9 cellular contexts compared by ENCODE assay signal in the genomic region with DNA sequence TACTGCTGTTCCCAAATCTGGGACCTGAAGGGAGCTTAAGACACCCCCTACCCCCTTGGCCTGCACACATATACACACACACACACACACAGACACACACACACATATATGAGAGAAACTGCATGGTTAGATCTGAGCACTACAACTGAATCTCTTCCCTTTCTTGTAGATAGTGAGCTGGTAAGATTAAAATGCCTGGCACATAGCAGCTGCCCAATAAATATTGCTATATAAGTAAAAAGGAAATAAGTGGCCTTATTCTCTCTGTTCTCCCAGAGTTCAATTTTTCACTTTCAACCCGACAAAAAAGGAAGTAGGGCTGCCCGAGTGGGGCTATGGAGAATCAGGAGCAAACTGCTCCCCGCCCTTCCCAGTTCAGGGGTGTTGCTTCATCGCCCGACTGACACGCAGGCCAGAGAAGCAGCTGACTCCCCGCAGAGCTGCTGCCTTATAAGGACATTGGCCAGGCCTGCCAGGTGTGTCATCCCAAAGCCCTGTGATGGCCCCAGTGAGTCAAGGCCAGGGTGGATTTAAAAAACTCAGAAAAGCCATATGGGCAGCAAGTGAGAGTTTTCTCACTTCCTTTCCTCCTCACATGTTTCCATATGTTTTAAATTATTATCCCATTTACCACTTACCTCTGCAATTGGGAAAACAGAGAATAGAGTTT.
A peak's percentile ranks its signal among the peaks of the same experiment; 100 is the strongest.
DNase-seq lines count a peak whose midpoint lies in the region; FAIRE-seq and TF ChIP-seq lines count a peak whose summit lies in the region.
"Had no signal": no experiment of that assay in that cellular context is flagged by ENCODE, and none has a peak within 500 bp of the region (broad histone marks: within the 10 kb centered on the region; RNA-seq: fewer than 3 reads in every experiment).

No MANE protein-coding gene starts in this region.

- no peaks in the 10 kb centered on the region for H3K36me3 Mint-ChIP-seq in CD4-positive, alpha-beta memory T cell
- H3K36me3 Mint-ChIP-seq: natural killer cell treated with Interleukin-12 subunit alpha and Interleukin-12 subunit beta and Interleukin-15 and Interleukin-18, amount 100 ng/mL, for 72 hours had no signal

- peaks cover 43% of the 10 kb centered on the region for H3K4me1 ChIP-seq in GM23248 (ENCODE audit: insufficient read depth)
- no peaks in the 10 kb centered on the region for H3K4me1 ChIP-seq in kidney (ENCODE audit: control insufficient read depth in 1 of 2, insufficient read depth in 1 of 2, low read depth in 1 of 2, low read length in 2 of 2)
- H3K4me1 ChIP-seq in transverse colon: peaks cover 0 to 13% (median 6%) of the 10 kb centered on the region in 4 donors
- H3K4me1 ChIP-seq in CD4-positive, alpha-beta memory T cell (ENCODE audit: insufficient read depth, low read length): no peaks in the 10 kb centered on the region

- no peaks in the 10 kb centered on the region for H3K4me1 Mint-ChIP-seq in CD4-positive, alpha-beta memory T cell

- intact Hi-C loops in kidney (cut with DNase I): no loop called here
- intact Hi-C loops in transverse colon (cut with DNase I; ENCODE audit: low total_unique reads): no loop called here
- intact Hi-C loops in CD4-positive, alpha-beta memory T cell (cut with micrococcal nuclease): no loop called here

- H3K36me3 ChIP-seq in GM23248 (ENCODE audit: low read depth): no peaks in the 10 kb centered on the region
- H3K36me3 ChIP-seq in kidney (ENCODE audit: control insufficient read depth in 1 of 2, insufficient read depth in 2 of 2, low read length in 2 of 2): no peaks in the 10 kb centered on the region
- no peaks in the 10 kb centered on the region for H3K36me3 ChIP-seq in transverse colon
- no peaks in the 10 kb centered on the region for H3K36me3 ChIP-seq in CD4-positive, alpha-beta memory T cell (ENCODE audit: insufficient read depth, low read length)

- H3K27ac Mint-ChIP-seq in CD4-positive, alpha-beta memory T cell: no peak overlapping the region
- H3K27ac Mint-ChIP-seq: natural killer cell treated with Interleukin-12 subunit alpha and Interleukin-12 subunit beta and Interleukin-15 and Interleukin-18, amount 100 ng/mL, for 72 hours had no signal

- H3K9ac ChIP-seq in GM23248 (peak overlapping the region; percentile 55), kidney (ENCODE audit: low read length in 2 of 2) (no peak overlapping the region)

- H3K27me3 ChIP-seq in GM23248 (replicated peaks; ENCODE audit: insufficient read depth) (no peaks in the 10 kb centered on the region), transverse colon (no peaks in the 10 kb centered on the region)
- H3K27me3 ChIP-seq in CD4-positive, alpha-beta memory T cell (ENCODE audit: insufficient read depth, low read length): no peaks in the 10 kb centered on the region

- no peak overlapping the region for H2AFZ ChIP-seq in GM23248

- no peak for TF ChIP-seq EP300 in transverse colon (IDR thresholded peaks at IDR 0.05; ENCODE audit: low read depth)

- CTCF ChIA-PET in CD4-positive, alpha-beta memory T cell (lab: Charles Lee; ENCODE audit: partially characterized antibody): no interaction called here

- TF ChIP-seq CTCF in kidney (IDR thresholded peaks at IDR 0.05; ENCODE audit: borderline replicate concordance, extremely low read depth, insufficient read depth) (no peak), transverse colon (IDR thresholded peaks at IDR 0.05) (no peak)

- TF ChIP-seq POLR2A in transverse colon (IDR thresholded peaks at IDR 0.05): no peak

- no peaks in the 10 kb centered on the region; the same call in none of the 2 replicates for H3K9me2 ChIP-seq in GM23248 (ENCODE audit: insufficient read depth)

- POLR2A ChIA-PET in CD4-positive, alpha-beta memory T cell (lab: Charles Lee; ENCODE audit: partially characterized antibody): no interaction called here

- peak overlapping the region; percentile 24 for H3K4me2 ChIP-seq in GM23248 (ENCODE audit: unreplicated experiment)

- peaks cover 0 to 4% of the 10 kb centered on the region in 2 donors for H3K27me3 Mint-ChIP-seq in CD4-positive, alpha-beta memory T cell

- H3K9me3 Mint-ChIP-seq in CD4-positive, alpha-beta memory T cell: no peaks in the 10 kb centered on the region
- H3K9me3 Mint-ChIP-seq: natural killer cell treated with Interleukin-12 subunit alpha and Interleukin-12 subunit beta and Interleukin-15 and Interleukin-18, amount 100 ng/mL, for 72 hours had no signal

- 1 to 2% methylated on average over 7 of the region's 7 CpGs for whole genome bisulfite sequencing in GM23248 (ENCODE audit: low coverage in 1 of 2, low lambda C conversion rate in 2 of 2, missing lambda C conversion rate in 2 of 2), 2 experiments
- WGBS in transverse colon (ENCODE audit: low coverage in 1 of 2), 2 donors: 11 to 38% methylated on average over 5 to 7 of the region's 7 CpGs

- H3K4me3 Mint-ChIP-seq in CD4-positive, alpha-beta memory T cell: no peak overlapping the region
- H3K4me3 Mint-ChIP-seq: natural killer cell treated with Interleukin-12 subunit alpha and Interleukin-12 subunit beta and Interleukin-15 and Interleukin-18, amount 100 ng/mL, for 72 hours had no signal

- H3K27ac ChIP-seq in GM23248: peak overlapping the region; percentile 78
- H3K27ac ChIP-seq in kidney (ENCODE audit: low read depth in 2 of 2, low read length in 2 of 2): no peak overlapping the region
- H3K27ac ChIP-seq in transverse colon: peak overlapping the region; percentile 36 to 51 (median 47)
- no peak overlapping the region for H3K27ac ChIP-seq in CD4-positive, alpha-beta memory T cell (ENCODE audit: low read depth, low read length)

- H4K20me1 ChIP-seq in GM23248 (ENCODE audit: insufficient read depth): no peaks in the 10 kb centered on the region

- H3K4me3 ChIP-seq in GM23248: no peak overlapping the region
- H3K4me3 ChIP-seq in kidney (ENCODE audit: low read length in 2 of 2): no peak overlapping the region
- no peak overlapping the region for H3K4me3 ChIP-seq in transverse colon
- no peak overlapping the region for H3K4me3 ChIP-seq in CD4-positive, alpha-beta memory T cell (ENCODE audit: low read length in 2 of 2)

- H3K79me2 ChIP-seq in GM23248 (ENCODE audit: insufficient read depth): no peaks in the 10 kb centered on the region

- no peak for FAIRE-seq in kidney (lab: Jason Lieb, UNC)

- peaks cover 52% of the 10 kb centered on the region for H3F3A ChIP-seq in GM23248 (ENCODE audit: insufficient read depth)

- H3K9me3 ChIP-seq in GM23248 (ENCODE audit: low read depth): no peaks in the 10 kb centered on the region
- no peaks in the 10 kb centered on the region for H3K9me3 ChIP-seq in kidney (ENCODE audit: control insufficient read depth in 1 of 2, low read length in 2 of 2)
- H3K9me3 ChIP-seq in transverse colon: no peaks in the 10 kb centered on the region
- no peaks in the 10 kb centered on the region for H3K9me3 ChIP-seq in CD4-positive, alpha-beta memory T cell (ENCODE audit: control insufficient read depth in 1 of 2, low read length in 2 of 2)

- in situ Hi-C loops in GM23248 (cut with MboI): no loop called here
- in situ Hi-C loops in KBM-7 (cut with MboI; ENCODE audit: low pct_unique_long_range_greater_than_20kb, low sequenced_read_pairs): no loop called here
- in situ Hi-C loops in transverse colon (cut with MboI; ENCODE audit: low pct_ligation_motif_present in 1 of 4, low pct_unique_long_range_greater_than_20kb in 1 of 4, low sequenced_read_pairs in 3 of 4): no loop called here

- DNase-seq in GF-D8 (lab: John Stamatoyannopoulos, UW) (peak; percentile 89), GM23248 (peak; percentile 100), KBM-7 (peak; percentile 91), astrocyte of the hippocampus (ENCODE audit: low read depth, low spot score) (peak; percentile 82), kidney (peak; percentile 84), transverse colon (peak; percentile 81)
- DNase-seq in NK-92 treated with Interleukin-12 subunit alpha and Interleukin-12 subunit beta, amount 100 ng/mL, for 24 hours (lab: John Stamatoyannopoulos, UW): no peak
- no peak for DNase-seq in CD4-positive, alpha-beta memory T cell

Comparison
In these comparisons a context has a peak if more than half of its experiments do, and no peak if none do; other contexts are left out.
1. DNase-seq: peak in GF-D8 (single experiment), GM23248 (single experiment), KBM-7 (single experiment), astrocyte of the hippocampus (single experiment), kidney (single experiment) and transverse colon (single experiment); none in NK-92 treated with Interleukin-12 subunit alpha and Interleukin-12 subunit beta, amount 100 ng/mL, for 24 hours (single experiment) and CD4-positive, alpha-beta memory T cell (0 of 5).
2. H3K27ac ChIP-seq: peak in GM23248 (single experiment) and transverse colon (4 of 4); none in kidney (0 of 2) and CD4-positive, alpha-beta memory T cell (single experiment).